ENCODE assay signal across 10 cellular contexts in the genomic region with DNA sequence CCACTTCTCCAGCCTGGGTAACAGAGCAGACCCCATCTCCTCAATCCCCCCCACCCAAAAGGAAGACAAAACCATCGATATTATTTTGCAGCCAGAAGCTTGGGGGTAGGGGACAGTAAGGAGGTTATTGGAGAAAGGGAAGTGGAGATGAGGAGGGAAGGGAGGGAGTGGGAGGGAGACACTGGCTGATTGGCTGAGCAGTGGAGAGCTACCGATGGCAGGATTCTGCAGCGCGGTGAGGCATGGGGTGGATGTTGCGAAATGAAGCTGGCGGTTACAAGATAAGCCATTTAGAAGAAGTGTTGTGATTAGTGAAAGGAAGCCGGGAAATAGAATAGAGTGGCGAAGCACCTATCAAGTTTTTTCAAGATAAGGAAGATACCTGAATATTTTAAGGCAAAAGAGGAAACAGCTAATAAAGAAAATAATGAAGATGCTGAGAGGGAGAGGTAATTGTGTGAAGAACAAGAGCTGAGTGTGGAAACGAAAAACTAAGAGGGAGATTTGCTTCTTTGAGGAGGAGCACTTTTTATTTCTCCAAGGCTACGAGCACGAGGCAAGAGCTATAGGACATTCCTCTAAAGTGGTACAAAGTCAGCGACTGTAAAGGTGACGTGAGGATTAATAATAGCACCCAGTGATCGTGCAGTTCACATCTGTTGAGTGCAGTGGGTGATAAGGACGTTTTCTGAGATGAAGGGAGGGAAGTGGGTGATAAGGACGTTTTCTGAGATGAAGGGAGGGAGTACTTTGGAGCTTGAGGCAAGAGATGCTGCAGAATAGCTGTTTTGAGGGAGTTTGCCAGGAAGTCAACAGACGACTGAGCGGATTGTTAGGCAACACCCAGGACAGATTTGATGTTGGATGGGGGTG.
A peak's percentile ranks its signal among the peaks of the same experiment; 100 is the strongest.
DNase-seq lines count a peak whose midpoint lies in the region; ATAC-seq lines count a peak whose summit lies in the region.
"Had no signal": no experiment of that assay in that cellular context is flagged by ENCODE, and none has a peak within 500 bp of the region (broad histone marks: within the 10 kb centered on the region; RNA-seq: fewer than 3 reads in every experiment).

No MANE protein-coding gene starts in this region.

- POLR2A ChIA-PET in CD8-positive, alpha-beta memory T cell (lab: Charles Lee): no interaction called here

- H3K27ac Mint-ChIP-seq in CD8-positive, alpha-beta memory T cell: peak overlapping the region in 4 of 8 donors; percentile 4 to 62 (median 24)

- no peak overlapping the region for H3K27ac ChIP-seq in CD8-positive, alpha-beta memory T cell (ENCODE audit: low read depth, low read length)

- CTCF ChIA-PET in CD8-positive, alpha-beta memory T cell (lab: Charles Lee): interaction anchor here (1.2 to 3.1 kb wide), 2 partner anchors 9 to 253 kb away, joined by 3 to 11 read pairs; no protein-coding TSS in a partner anchor

- no peak for DNase-seq in CD8-positive, alpha-beta memory T cell
- DNase-seq in SIG-M5 (lab: John Stamatoyannopoulos, UW) (peak; percentile 49), AG20443 (ENCODE audit: low spot score) (no peak)
- DNase-seq: activated CD4-positive, CD25-positive, alpha-beta regulatory T cell; NCI-H1048 had no signal

- H3K4me3 ChIP-seq in CD8-positive, alpha-beta memory T cell (ENCODE audit: low read length): peak overlapping the region; percentile 33
- H3K4me3 ChIP-seq in endocrine pancreas (ENCODE audit: control insufficient read depth, insufficient read depth, low read length): peak overlapping the region; percentile 53
- H3K4me3 ChIP-seq in mononuclear cell (ENCODE audit: low read length): peak overlapping the region; percentile 22

- H3K4me3 Mint-ChIP-seq in CD8-positive, alpha-beta memory T cell: peak overlapping the region in 4 of 7 donors; percentile 19 to 63 (median 42)

- H3K4me1 Mint-ChIP-seq in CD8-positive, alpha-beta memory T cell: peaks cover 9 to 11% (median 11%) of the 10 kb centered on the region in 3 donors

- H3K9me3 ChIP-seq in CD8-positive, alpha-beta memory T cell (ENCODE audit: low read length): no peaks in the 10 kb centered on the region
- H3K9me3 ChIP-seq in endocrine pancreas (ENCODE audit: control insufficient read depth, low read length) (no peaks in the 10 kb centered on the region), mononuclear cell (ENCODE audit: low read depth, low read length) (no peaks in the 10 kb centered on the region)

- peaks cover 7 to 18% of the 10 kb centered on the region in 2 donors for H3K27me3 Mint-ChIP-seq in CD8-positive, alpha-beta memory T cell

- H3K4me1 ChIP-seq in CD8-positive, alpha-beta memory T cell (ENCODE audit: insufficient read depth, low read length): no peaks in the 10 kb centered on the region
- no peaks in the 10 kb centered on the region for H3K4me1 ChIP-seq in endocrine pancreas (ENCODE audit: control insufficient read depth, insufficient read depth, low read length)
- peaks cover 61% of the 10 kb centered on the region for H3K4me1 ChIP-seq in mononuclear cell (ENCODE audit: insufficient read depth, low read length)

- ATAC-seq in HG03439 (IDR thresholded peaks at IDR 0.05; ENCODE audit: unreplicated experiment) (no peak), GM18909 (IDR thresholded peaks at IDR 0.05; ENCODE audit: poor library complexity, unreplicated experiment) (no peak), GM21619 (IDR thresholded peaks at IDR 0.05; ENCODE audit: unreplicated experiment) (no peak)

- H3K9ac ChIP-seq in endocrine pancreas (ENCODE audit: control insufficient read depth, insufficient read depth, low read length): peak overlapping the region; percentile 4

- no peaks in the 10 kb centered on the region for H3K9me3 Mint-ChIP-seq in CD8-positive, alpha-beta memory T cell

- no peaks in the 10 kb centered on the region for H3K36me3 ChIP-seq in CD8-positive, alpha-beta memory T cell (ENCODE audit: insufficient read depth, low read length)
- H3K36me3 ChIP-seq in endocrine pancreas (ENCODE audit: control insufficient read depth, insufficient read depth, low read length): no peaks in the 10 kb centered on the region

- peaks cover 0 to 4% (median 3%) of the 10 kb centered on the region in 3 donors for H3K36me3 Mint-ChIP-seq in CD8-positive, alpha-beta memory T cell

- H3K27me3 ChIP-seq in CD8-positive, alpha-beta memory T cell (ENCODE audit: insufficient read depth, low read length, poor library complexity, severe bottlenecking): no peaks in the 10 kb centered on the region
- H3K27me3 ChIP-seq in endocrine pancreas (ENCODE audit: control insufficient read depth, insufficient read depth, low read length): no peaks in the 10 kb centered on the region
- no peaks in the 10 kb centered on the region for H3K27me3 ChIP-seq in mononuclear cell (ENCODE audit: insufficient read depth, low read length)
